6 cellular contexts compared by ENCODE assay signal in genomic region chr3:75330446-75330845, GRCh38.
DNase-seq lines count a peak whose midpoint lies in the region; TF ChIP-seq lines count a peak whose summit lies in the region.
"Not testable (repeated sequence)": the region's sequence is repeated elsewhere in the genome, so short reads cannot be mapped to it uniquely, and the experiment has no call there.

No MANE protein-coding gene starts in this region.

- H3K27ac ChIP-seq in WERI-Rb-1 = peak overlapping the region; percentile 58; the same call in 1 of the 2 replicates
- not testable (repeated sequence) for H3K27ac ChIP-seq in neural progenitor cell

- not testable (repeated sequence) for H3K9me3 ChIP-seq in WERI-Rb-1 (ENCODE audit: severe bottlenecking); neural progenitor cell (ENCODE audit: low read depth)

- not testable (repeated sequence) for H3K27me3 ChIP-seq in WERI-Rb-1 (ENCODE audit: insufficient read depth, low read depth, severe bottlenecking); neural progenitor cell

- not testable (repeated sequence) for H3K9ac ChIP-seq in neural progenitor cell

- H3K4me3 Mint-ChIP-seq in glutamatergic neuron (ENCODE audit: unreplicated experiment); neural progenitor cell; progenitor cell of endocrine pancreas (ENCODE audit: low read depth): not testable (repeated sequence)

- H3K36me3 ChIP-seq in WERI-Rb-1, neural progenitor cell: not testable (repeated sequence)

- not testable (repeated sequence) for H4K20me1 ChIP-seq in neural progenitor cell (ENCODE audit: low read depth)

- H3K27ac Mint-ChIP-seq in glutamatergic neuron (ENCODE audit: unreplicated experiment) = peak overlapping the region; percentile 68
- peak overlapping the region; percentile 76 for H3K27ac Mint-ChIP-seq in neural progenitor cell
- peak overlapping the region; percentile 95 for H3K27ac Mint-ChIP-seq in progenitor cell of endocrine pancreas

- not testable (repeated sequence) for H3K9me3 Mint-ChIP-seq in glutamatergic neuron (ENCODE audit: unreplicated experiment); neural progenitor cell; progenitor cell of endocrine pancreas (ENCODE audit: low read depth)

- H3F3A ChIP-seq in neural progenitor cell (ENCODE audit: low read depth) = not testable (repeated sequence)

- H2AFZ ChIP-seq in neural progenitor cell (replicated peaks) = not testable (repeated sequence)

- H3K36me3 Mint-ChIP-seq in glutamatergic neuron (ENCODE audit: unreplicated experiment); neural progenitor cell; progenitor cell of endocrine pancreas (ENCODE audit: insufficient read depth): not testable (repeated sequence)

- not testable (repeated sequence) for H3K4me2 ChIP-seq in neural progenitor cell

- not testable (repeated sequence) for H3K27me3 Mint-ChIP-seq in glutamatergic neuron (ENCODE audit: unreplicated experiment); neural progenitor cell (ENCODE audit: insufficient read depth, low read depth); progenitor cell of endocrine pancreas

- H3K4me1 Mint-ChIP-seq in glutamatergic neuron (ENCODE audit: low read depth, unreplicated experiment) = peaks cover 23% of the 10 kb centered on the region
- H3K4me1 Mint-ChIP-seq in neural progenitor cell = peaks cover 28% of the 10 kb centered on the region
- H3K4me1 Mint-ChIP-seq in progenitor cell of endocrine pancreas (ENCODE audit: low read depth) = peaks cover 40% of the 10 kb centered on the region

- H3K79me2 ChIP-seq in neural progenitor cell (ENCODE audit: low read depth) = not testable (repeated sequence)

- H3K4me1 ChIP-seq in neural progenitor cell = peaks cover 12% of the 10 kb centered on the region

- not testable (repeated sequence) for TF ChIP-seq CTCF in WERI-Rb-1 (IDR thresholded peaks at IDR 0.05; ENCODE audit: low read depth, low read length); glutamatergic neuron (IDR thresholded peaks at IDR 0.05; ENCODE audit: partially characterized antibody, unreplicated experiment); neural progenitor cell (IDR thresholded peaks at IDR 0.05); progenitor cell of endocrine pancreas (IDR thresholded peaks at IDR 0.05; ENCODE audit: unreplicated experiment)

- peak; percentile 10 for DNase-seq in DMS 273 (lab: John Stamatoyannopoulos, UW; ENCODE audit: unreplicated experiment)
- DNase-seq in NCI-H82 treated with DMSO at 0.1 percent for 48 hours (lab: John Stamatoyannopoulos, UW; ENCODE audit: unreplicated experiment) = peak; percentile 13
- peak; percentile 84 for DNase-seq in WERI-Rb-1
- not testable (repeated sequence) for DNase-seq in glutamatergic neuron; neural progenitor cell (ENCODE audit: low spot score); progenitor cell of endocrine pancreas (ENCODE audit: low spot score, unreplicated experiment)

- not testable (repeated sequence) for H3K4me3 ChIP-seq in WERI-Rb-1 (ENCODE audit: low read depth, low read length); neural progenitor cell
